ENCODE assay signal across 15 cellular contexts in genomic region chr20:57662313-57663240, GRCh38. TPM values are rescaled to one million over a fixed set of nuclear protein-coding genes. Genes with fewer than 3 reads are reported as not detected.
DNase-seq lines count a peak whose midpoint lies in the region; ATAC-seq, FAIRE-seq and TF ChIP-seq lines count a peak whose summit lies in the region.
"Had no signal": no experiment of that assay in that cellular context is flagged by ENCODE, and none has a peak within 500 bp of the region (broad histone marks: within the 10 kb centered on the region; RNA-seq: fewer than 3 reads in every experiment).

No MANE protein-coding gene starts in this region.

- TF ChIP-seq CTCF in 22Rv1 (IDR thresholded peaks at IDR 0.05): no peak
- no peak for TF ChIP-seq CTCF in Calu3 (IDR thresholded peaks at IDR 0.05; ENCODE audit: unreplicated experiment)
- TF ChIP-seq CTCF in H1 (IDR thresholded peaks at IDR 0.05; ENCODE audit: control extremely low read depth in 1 of 3, insufficient read depth in 1 of 3, low read depth in 1 of 3, low read length in 3 of 3): no peak
- no peak for TF ChIP-seq CTCF in ovary (IDR thresholded peaks at IDR 0.05)

- no peak overlapping the region for H3K4ac ChIP-seq in H1 (replicated peaks; ENCODE audit: insufficient read length, low read depth, low read length)

- H3K23me2 ChIP-seq in H1 (ENCODE audit: low read depth, low read length): peaks cover 8% of the 10 kb centered on the region; the same call in 1 of the 2 replicates

- H2BK20ac ChIP-seq in H1 (ENCODE audit: low read length): no peak overlapping the region

- H2BK5ac ChIP-seq in H1 (ENCODE audit: low read depth, low read length): no peak overlapping the region

- H3K27ac Mint-ChIP-seq in Calu3 (ENCODE audit: unreplicated experiment): peak overlapping the region; percentile 68
- H3K27ac Mint-ChIP-seq: CD4-positive, alpha-beta T cell had no signal

- H3K36me3 ChIP-seq in H1 (ENCODE audit: control insufficient read depth in 2 of 4, insufficient read depth in 4 of 4, low read length in 3 of 4) (peaks cover 0 to 5% (median 1%) of the 10 kb centered on the region in 4 experiments; a peak in 3 of 8 replicates), ovary (no peaks in the 10 kb centered on the region)

- H3K4me1 Mint-ChIP-seq in Calu3 (ENCODE audit: low read depth, unreplicated experiment): peaks cover 82% of the 10 kb centered on the region

- DNase-seq in Calu3: no peak
- DNase-seq in H1 (ENCODE audit: low read depth in 1 of 2, low spot score in 2 of 2): peak in 1 of 2 experiments; percentile 45
- peak; percentile 5 to 34 (median 13) for DNase-seq in ovary
- no peak for DNase-seq in AG20443 (ENCODE audit: low spot score)
- no peak for DNase-seq in NCI-H748 (lab: John Stamatoyannopoulos, UW; ENCODE audit: unreplicated experiment)
- no peak for DNase-seq in NCI-H2029 treated with DMSO at 0.1 percent for 48 hours (lab: John Stamatoyannopoulos, UW)
- DNase-seq: GDM1, mesenchymal stem cell, NCI-H226, PC-3 had no signal

- H4K5ac ChIP-seq in H1 (ENCODE audit: insufficient read length, low read depth, low read length): no peak overlapping the region

- H3K79me2 ChIP-seq in H1 (ENCODE audit: control insufficient read depth in 1 of 2, insufficient read depth in 2 of 2, low read length in 2 of 2): peaks cover 0 to 37% of the 10 kb centered on the region in 2 experiments; a peak in 3 of 4 replicates

- POLR2A ChIA-PET in H1 (lab: Charles Lee; ENCODE audit: partially characterized antibody): no interaction called here

- no peak overlapping the region for H3K14ac ChIP-seq in H1 (ENCODE audit: insufficient read length)

- TF ChIP-seq EP300 in H1 (IDR thresholded peaks at IDR 0.05; ENCODE audit: borderline replicate concordance in 1 of 2, low read depth in 2 of 2, low read length in 2 of 2) (no peak), ovary (IDR thresholded peaks at IDR 0.05) (no peak)

- no peak overlapping the region for H2BK12ac ChIP-seq in H1 (ENCODE audit: low read depth, low read length)

- H3K23ac ChIP-seq in H1 (ENCODE audit: insufficient read length): no peak overlapping the region

- BruUV-seq in Calu3 (replicated peaks; lab: Mats Ljungman, UMichigan): no TSS peak

- H3K9me3 Mint-ChIP-seq in Calu3 (ENCODE audit: low read depth, unreplicated experiment): no peaks in the 10 kb centered on the region
- H3K9me3 Mint-ChIP-seq: CD4-positive, alpha-beta T cell had no signal

- H3K27me3 Mint-ChIP-seq in Calu3 (ENCODE audit: unreplicated experiment): no peaks in the 10 kb centered on the region
- H3K27me3 Mint-ChIP-seq: CD4-positive, alpha-beta T cell had no signal

- peak overlapping the region; percentile 57; the same call in 1 of the 2 replicates for H4K8ac ChIP-seq in H1 (ENCODE audit: extremely low read depth, insufficient read depth, low read length)

- H3K27me3 ChIP-seq in H1 (replicated peaks in 1 of 4; ENCODE audit: control insufficient read depth in 3 of 4, extremely low read depth in 1 of 4, insufficient read depth in 3 of 4, low read length in 3 of 4) (no peaks in the 10 kb centered on the region), ovary (no peaks in the 10 kb centered on the region)
- H3K27me3 ChIP-seq: pancreas had no signal

- H3K4me2 ChIP-seq in H1 (ENCODE audit: insufficient read depth in 1 of 2, low read depth in 2 of 2, low read length in 2 of 2): no peak overlapping the region

- H2BK15ac ChIP-seq in H1 (ENCODE audit: low read length): no peak overlapping the region

- no peak overlapping the region for H2BK120ac ChIP-seq in H1 (replicated peaks; ENCODE audit: low read depth, low read length)

- peak overlapping the region; percentile 9 for H3K4me3 Mint-ChIP-seq in Calu3 (ENCODE audit: low read depth, unreplicated experiment)
- H3K4me3 Mint-ChIP-seq: CD4-positive, alpha-beta T cell had no signal

- no peak overlapping the region for H2AK5ac ChIP-seq in H1 (ENCODE audit: low read depth, low read length)

- TF ChIP-seq RAD21 in H1 (IDR thresholded peaks at IDR 0.05 in 1 of 2, conservative IDR thresholded peaks at IDR 0.05 in 1 of 2; ENCODE audit: low read depth in 2 of 2, low read length in 2 of 2): no peak

- no peak overlapping the region for H3K9ac ChIP-seq in H1 (replicated peaks in 1 of 4; ENCODE audit: extremely low read depth in 1 of 4, low read depth in 3 of 4, low read length in 3 of 4)

- intact Hi-C loops in Calu3 (cut with micrococcal nuclease; ENCODE audit: unreplicated experiment) (no loop called here), ovary (cut with DNase I) (no loop called here)

- no peak overlapping the region for H2AFZ ChIP-seq in H1 (ENCODE audit: low read length)

- FAIRE-seq in H1 (lab: Jason Lieb, UNC): no peak
- FAIRE-seq: pancreas had no signal

- no peak overlapping the region; the same call in 1 of the 2 replicates for H3K18ac ChIP-seq in H1 (ENCODE audit: extremely low read depth, low read length)

- no peak overlapping the region for H3K4me3 ChIP-seq in H1 (ENCODE audit: extremely low read depth in 1 of 4, insufficient read depth in 2 of 4, low read depth in 3 of 4, low read length in 4 of 4)
- H3K4me3 ChIP-seq in ovary: no peak overlapping the region
- H3K4me3 ChIP-seq: pancreas had no signal

- H3K27ac ChIP-seq in 22Rv1 (peak overlapping the region; percentile 45), H1 (ENCODE audit: low read depth, low read length) (no peak overlapping the region), ovary (no peak overlapping the region)
- H3K27ac ChIP-seq: pancreas had no signal

- H3K4me1 ChIP-seq in H1 (replicated peaks in 1 of 4; ENCODE audit: control insufficient read depth in 3 of 4, insufficient read depth in 4 of 4, low read length in 3 of 4) (peaks cover 0 to 25% (median 4%) of the 10 kb centered on the region in 4 experiments; a peak in 6 of 7 replicates), ovary (ENCODE audit: insufficient read depth) (peaks cover 14% of the 10 kb centered on the region)
- H3K4me1 ChIP-seq: pancreas had no signal

- H3K56ac ChIP-seq in H1 (replicated peaks; ENCODE audit: insufficient read length, low read depth, low read length): no peak overlapping the region

- WGBS in H1 (ENCODE audit: extremely low coverage in 1 of 2, insufficient coverage in 1 of 2, insufficient read length in 1 of 2, insufficient replicate concordance in 2 of 2, low coverage in 1 of 2, low lambda C conversion rate in 2 of 2, missing lambda C conversion rate in 1 of 2), 2 experiments: 85% methylated on average over 24 of the region's 28 CpGs; no CpG with 5 or more reads in 1 of the 2 experiments
- 82 to 83% (median 82%) methylated on average over 28 of the region's 28 CpGs for WGBS in ovary, 3 donors

- peaks cover 2 to 24% of the 10 kb centered on the region in 2 experiments for H4K20me1 ChIP-seq in H1 (replicated peaks in 1 of 2; ENCODE audit: control insufficient read depth in 1 of 2, insufficient read depth in 2 of 2, low read length in 2 of 2)

- CTCF ChIA-PET in Calu3 (lab: Charles Lee) (interaction anchor here (0.6 kb wide), 1 partner anchor 9 kb away, joined by 4 read pairs; no protein-coding TSS in a partner anchor), H1 (lab: Charles Lee; ENCODE audit: partially characterized antibody) (no interaction called here)

- H3K9me3 ChIP-seq in H1 (ENCODE audit: insufficient read depth in 2 of 2, low read depth in 1 of 2, low read length in 1 of 2) (no peaks in the 10 kb centered on the region), ovary (no peaks in the 10 kb centered on the region)
- H3K9me3 ChIP-seq: pancreas had no signal

- H3K79me1 ChIP-seq in H1 (ENCODE audit: low read depth, low read length): peaks cover 18% of the 10 kb centered on the region

- no peak overlapping the region for H4K91ac ChIP-seq in H1 (replicated peaks; ENCODE audit: insufficient read length, low read length)

- peaks cover 100% of the 10 kb centered on the region for H3K36me3 Mint-ChIP-seq in Calu3 (ENCODE audit: insufficient read depth, unreplicated experiment)

- no peak for ATAC-seq in GM18517 (IDR thresholded peaks at IDR 0.05; ENCODE audit: unreplicated experiment)
- ATAC-seq: pancreas, PC-3 had no signal

- TF ChIP-seq POLR2A in H1 (IDR thresholded peaks at IDR 0.05; ENCODE audit: control extremely low read depth in 1 of 2, low read depth in 2 of 2, low read length in 2 of 2) (no peak), ovary (IDR thresholded peaks at IDR 0.05) (no peak)

TF ChIP-seq in H1, 55 proteins besides CTCF, POLR2A, EP300 and RAD21 (continues in another document):
- TF ChIP-seq FOSL1 (IDR thresholded peaks at IDR 0.05; ENCODE audit: insufficient read depth, low read depth, low read length): no peak
- TF ChIP-seq JUND (IDR thresholded peaks at IDR 0.05; ENCODE audit: low read length): no peak
- no peak for TF ChIP-seq EGR1 (IDR thresholded peaks at IDR 0.05; ENCODE audit: borderline replicate concordance, low read depth, low read length)
- TF ChIP-seq TAF1 (IDR thresholded peaks at IDR 0.05; ENCODE audit: low read depth, low read length): no peak
- TF ChIP-seq SP4 (IDR thresholded peaks at IDR 0.05; ENCODE audit: low read length): no peak
- TF ChIP-seq MAFK (IDR thresholded peaks at IDR 0.05; ENCODE audit: low read depth, low read length): no peak

RNA-seq across cellular contexts. Expression of gene ZBP1, which starts 42.4 kb away (rescaled TPM):
- total RNA-seq in Calu3 (2022) (2.9 and 12.5 TPM in 2 replicates), ovary (under 1 TPM in 3 of 7 donors, not detected in 4; 0.23 to 0.50 (median 0.24) TPM)
- total RNA-seq in H1 (2021; fragmentation: NEBNext Ultra II Directional; extraction: Animal tissue kit (Norgen Biotek cat#: 25700)): not detected in 2 replicates
- polyA plus RNA-seq in H1 (2011; rRNA removed) (not detected in 2 replicates), ovary (under 1 TPM; 0.12 to 0.92 TPM)
- polyA plus RNA-seq in H1 (2011; cell fraction: cytosol; rRNA removed): not detected
- not detected for polyA plus RNA-seq in H1 (2011; cell fraction: nucleus; rRNA removed)
- polyA plus RNA-seq in H1 (2012, experiment 1 of 2): not detected in 4 replicates
- polyA plus RNA-seq in H1 (2012, experiment 2 of 2): not detected
- not detected for polyA plus RNA-seq in H1 (2013, experiment 1 of 2)
- not detected for polyA plus RNA-seq in H1 (2013, experiment 2 of 2)
- not detected in 2 replicates for polyA minus RNA-seq in H1 (2011; rRNA and poly(A)+ RNA removed)
- polyA minus RNA-seq in H1 (2011; cell fraction: cytosol; rRNA and poly(A)+ RNA removed): not detected
- not detected for polyA minus RNA-seq in H1 (2011; cell fraction: nucleus; rRNA and poly(A)+ RNA removed)
- total RNA-seq: fibroblast of lung, PC-3 had no signal
- polyA plus RNA-seq: fibroblast of lung had no signal

RNA-seq across cellular contexts. Expression of gene PMEPA1, which starts 47.2 kb away (rescaled TPM):
- 732 and 1,302 TPM in 2 replicates for total RNA-seq in Calu3 (2022)
- total RNA-seq in H1 (2021; fragmentation: NEBNext Ultra II Directional; extraction: Animal tissue kit (Norgen Biotek cat#: 25700)): 20.0 and 20.5 TPM in 2 replicates
- polyA plus RNA-seq in H1 (2011; rRNA removed): 12.7 and 18.1 TPM in 2 replicates
- 10.3 TPM for polyA plus RNA-seq in H1 (2011; cell fraction: cytosol; rRNA removed)
- polyA plus RNA-seq in H1 (2011; cell fraction: nucleus; rRNA removed): 21.0 TPM
- 3.8 to 11.4 TPM (median 10.2 TPM) in 4 replicates for polyA plus RNA-seq in H1 (2012, experiment 1 of 2)
- 7.9 TPM for polyA plus RNA-seq in H1 (2012, experiment 2 of 2)
- 17.9 TPM for polyA plus RNA-seq in H1 (2013, experiment 1 of 2)
- 19.1 TPM for polyA plus RNA-seq in H1 (2013, experiment 2 of 2)
- 5.6 and 6.0 TPM in 2 replicates for polyA minus RNA-seq in H1 (2011; rRNA and poly(A)+ RNA removed)
- 15.3 TPM for polyA minus RNA-seq in H1 (2011; cell fraction: cytosol; rRNA and poly(A)+ RNA removed)
- polyA minus RNA-seq in H1 (2011; cell fraction: nucleus; rRNA and poly(A)+ RNA removed): 12.0 TPM
- 10 to 100 TPM in 5 of 7 donors, 1 to 10 TPM in 2; 2.7 to 73.4 (median 17.6) TPM for total RNA-seq in ovary
- polyA plus RNA-seq in ovary: 10 to 100 TPM; 14.6 to 28.5 TPM

Comparison
In these comparisons a context has a peak if more than half of its experiments do, and no peak if none do; other contexts are left out.
1. DNase-seq: peak in ovary (5 of 5); none in Calu3 (single experiment), AG20443 (single experiment), NCI-H748 (single experiment) and NCI-H2029 treated with DMSO at 0.1 percent for 48 hours (single experiment).